7 cellular contexts compared by ENCODE assay signal in genomic region chr14:50860478-50861086, GRCh38. TPM values are rescaled to one million over a fixed set of nuclear protein-coding genes. Genes with fewer than 3 reads are reported as not detected.
DNase-seq lines count a peak whose midpoint lies in the region; ATAC-seq, FAIRE-seq and TF ChIP-seq lines count a peak whose summit lies in the region.

No MANE protein-coding gene starts in this region.

- H4K20me1 ChIP-seq in MM.1S (ENCODE audit: insufficient read depth, low read length): no peaks in the 10 kb centered on the region

- H3K4me2 ChIP-seq in MM.1S (ENCODE audit: low read depth, low read length): peak overlapping the region; percentile 91

- H3F3A ChIP-seq in MM.1S (ENCODE audit: insufficient read depth, low read length): no peaks in the 10 kb centered on the region

- no peaks in the 10 kb centered on the region for H3K9me2 ChIP-seq in MM.1S (replicated peaks; ENCODE audit: insufficient read depth, low read length)

- H3K9me3 ChIP-seq in MM.1S (replicated peaks; ENCODE audit: insufficient read depth, low read length) (no peaks in the 10 kb centered on the region), gastroesophageal sphincter (no peaks in the 10 kb centered on the region), neutrophil (no peaks in the 10 kb centered on the region)

- H3K27ac ChIP-seq in MM.1S (ENCODE audit: low read length): no peak overlapping the region
- peak overlapping the region; percentile 12 to 74 (median 72) for H3K27ac ChIP-seq in gastroesophageal sphincter
- H3K27ac ChIP-seq in neutrophil: peak overlapping the region; percentile 74

- DNase-seq in GM18507 (ENCODE audit: extremely low spot score, insufficient read length, low read depth): peak; percentile 49
- DNase-seq in MM.1S: peak; percentile 64
- peak; percentile 35 for DNase-seq in SHP77 treated with DMSO at 0.1 percent for 48 hours (lab: John Stamatoyannopoulos, UW)
- peak; percentile 58 to 86 (median 82) for DNase-seq in activated naive CD4-positive, alpha-beta T cell (lab: John Stamatoyannopoulos, UW)
- peak; percentile 69 for DNase-seq in stromal cell of bone marrow (ENCODE audit: low read depth)

- FAIRE-seq in GM18507 (lab: Jason Lieb, UNC): peak; percentile 74

- H2AFZ ChIP-seq in MM.1S (ENCODE audit: low read length): 0 out of 2 replicates have a peak overlapping the region, but pooled peaks have one; percentile 19

- no peaks in the 10 kb centered on the region for H3K4me1 ChIP-seq in MM.1S (ENCODE audit: low read length)
- H3K4me1 ChIP-seq in gastroesophageal sphincter: peaks cover 0 to 13% (median 0%) of the 10 kb centered on the region in 3 donors
- peaks cover 36 to 44% of the 10 kb centered on the region in 2 experiments for H3K4me1 ChIP-seq in neutrophil (ENCODE audit: control insufficient read depth in 1 of 2, insufficient read depth in 1 of 2, low read depth in 1 of 2, low read length in 1 of 2)

- H3K9ac ChIP-seq in MM.1S (ENCODE audit: low read length): no peak overlapping the region

- H3K36me3 ChIP-seq in MM.1S (replicated peaks; ENCODE audit: insufficient read depth, low read length) (no peaks in the 10 kb centered on the region), gastroesophageal sphincter (no peaks in the 10 kb centered on the region), neutrophil (no peaks in the 10 kb centered on the region)

- no peaks in the 10 kb centered on the region for H3K79me2 ChIP-seq in MM.1S (ENCODE audit: low read length)

- peak; percentile 38 for TF ChIP-seq CTCF in MM.1S (IDR thresholded peaks at IDR 0.05; ENCODE audit: low read length)
- peak; percentile 57 to 78 (median 68) for TF ChIP-seq CTCF in gastroesophageal sphincter (IDR thresholded peaks at IDR 0.05)
- TF ChIP-seq CTCF in neutrophil (IDR thresholded peaks at IDR 0.05): peak; percentile 82

- H3K27me3 ChIP-seq in MM.1S (replicated peaks; ENCODE audit: insufficient read depth, low read length) (no peaks in the 10 kb centered on the region), gastroesophageal sphincter (no peaks in the 10 kb centered on the region), neutrophil (no peaks in the 10 kb centered on the region)

- 4 to 5% methylated on average over 5 of the region's 6 CpGs for WGBS in gastroesophageal sphincter (ENCODE audit: low coverage in 1 of 2), 2 donors

- H3K4me3 ChIP-seq in MM.1S (ENCODE audit: low read length) (peak overlapping the region; percentile 61), gastroesophageal sphincter (peak overlapping the region; percentile 57 to 87), neutrophil (ENCODE audit: low read depth in 1 of 2, low read length in 1 of 2) (peak overlapping the region; percentile 64 to 65)

- no peak for TF ChIP-seq POLR2A in gastroesophageal sphincter (IDR thresholded peaks at IDR 0.05)

- no peak for TF ChIP-seq EP300 in gastroesophageal sphincter (IDR thresholded peaks at IDR 0.05)

- peak; percentile 63 for ATAC-seq in gastroesophageal sphincter

RNA-seq across cellular contexts. Expression of gene ABHD12B, which starts 11.3 kb away (rescaled TPM):
- total RNA-seq in gastroesophageal sphincter: not detected

RNA-seq across cellular contexts. Expression of gene NIN, which starts 29.6 kb away (rescaled TPM):
- total RNA-seq in gastroesophageal sphincter: 10 to 100 TPM; 30.2 to 43.1 (median 38.6) TPM
